ENCODE assay signal across 29 cellular contexts in the genomic region with DNA sequence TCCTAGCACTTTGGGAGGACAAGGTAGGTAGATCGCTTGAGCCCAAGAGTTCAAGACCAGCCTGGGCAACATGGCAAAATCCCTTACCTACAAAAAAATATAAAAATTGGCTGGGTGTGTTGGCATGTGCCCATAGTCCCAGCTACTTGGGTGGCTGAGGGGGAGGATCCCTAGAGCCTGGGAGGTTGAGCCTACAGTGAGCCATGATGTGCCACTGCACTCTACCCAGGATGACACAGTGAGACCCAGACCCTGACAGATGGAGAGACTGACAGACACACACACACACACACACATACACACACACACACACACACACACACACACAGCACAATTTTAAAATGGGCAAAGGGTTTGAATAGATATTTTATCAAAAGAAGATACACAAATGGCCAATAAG.
"Had no signal": no experiment of that assay in that cellular context is flagged by ENCODE, and none has a peak within 500 bp of the region (broad histone marks: within the 10 kb centered on the region; RNA-seq: fewer than 3 reads in every experiment).

No MANE protein-coding gene starts in this region.

- ATAC-seq: activated naive CD4-positive, alpha-beta T cell treated with anti-CD3 and anti-CD28 coated beads, Interleukin-2, amount 50 U/mL, for 72 hours; activated T-cell treated with anti-CD3 and anti-CD28 coated beads, Interleukin-2, amount 50 U/mL, for 72 hours; gastroesophageal sphincter; WTC11 had no signal

- H3K4me1 Mint-ChIP-seq: activated CD4-positive, alpha-beta memory T cell treated with anti-CD3 and anti-CD28 coated beads, Interleukin-2, amount 10 ng/mL, durations not matched to agents 7 days and 5 days; activated CD4-positive, alpha-beta T cell treated with anti-CD3 and anti-CD28 coated beads, Interleukin-2, amount 10 ng/mL, durations not matched to agents 7 days and 5 days; activated naive CD4-positive, alpha-beta T cell treated with anti-CD3 and anti-CD28 coated beads, Interleukin-2, amount 10 ng/mL, durations not matched to agents 7 days and 5 days; activated naive CD8-positive, alpha-beta T cell treated with anti-CD3 and anti-CD28 coated beads, Interleukin-2, amount 10 ng/mL, durations not matched to agents 7 days and 5 days had no signal

- H3K36me3 Mint-ChIP-seq: activated naive CD4-positive, alpha-beta T cell treated with anti-CD3 and anti-CD28 coated beads, Interleukin-2, amount 10 ng/mL, durations not matched to agents 7 days and 5 days had no signal

- H3K4me1 ChIP-seq: ascending aorta, breast epithelium, colonic mucosa had no signal

- H3K27ac ChIP-seq: ascending aorta, breast epithelium, cardiac muscle cell, colonic mucosa, epithelial cell of prostate, esophagus squamous epithelium, gastroesophageal sphincter, VCaP had no signal

- H3K36me3 ChIP-seq: ascending aorta, breast epithelium, cardiac muscle cell, colonic mucosa, esophagus squamous epithelium, gastroesophageal sphincter had no signal

- H3K9me3 ChIP-seq: breast epithelium, colonic mucosa, esophagus squamous epithelium, gastroesophageal sphincter had no signal

- H3K27me3 ChIP-seq: ascending aorta, breast epithelium, cardiac muscle cell, colonic mucosa, esophagus squamous epithelium, gastroesophageal sphincter had no signal

- DNase-seq: activated CD4-positive, alpha-beta memory T cell treated with anti-CD3 and anti-CD28 coated beads, Interleukin-2, amount 10 ng/mL, durations not matched to agents 7 days and 5 days; activated CD4-positive, alpha-beta T cell treated with anti-CD3 and anti-CD28 coated beads for 1 hour; activated CD4-positive, alpha-beta T cell treated with anti-CD3 and anti-CD28 coated beads for 4 hours; activated CD4-positive, alpha-beta T cell treated with anti-CD3 and anti-CD28 coated beads, Interleukin-2, amount 10 ng/mL, durations not matched to agents 7 days and 5 days; activated CD4-positive, alpha-beta T cell treated with anti-CD3 and anti-CD28 coated beads, Interleukin-2, amount 50 U/mL, for 4 hours; activated CD8-positive, alpha-beta memory T cell treated with anti-CD3 and anti-CD28 coated beads, Interleukin-2, amount 50 U/mL, for 48 hours; activated gamma-delta T cell; activated naive CD4-positive, alpha-beta T cell; activated naive CD4-positive, alpha-beta T cell treated with anti-CD3 and anti-CD28 coated beads, Interleukin-2, amount 10 ng/mL, durations not matched to agents 7 days and 5 days; activated naive CD8-positive, alpha-beta T cell treated with anti-CD3 and anti-CD28 coated beads, Interleukin-2, amount 10 ng/mL, durations not matched to agents 7 days and 5 days; activated T-cell treated with anti-CD3 and anti-CD28 coated beads for 4 hours; activated T-cell treated with anti-CD3 and anti-CD28 coated beads, Interleukin-2, amount 50 U/mL, for 24 hours; activated T-cell treated with anti-CD3 and anti-CD28 coated beads, Interleukin-2, amount 50 U/mL, for 72 hours; central memory CD4-positive, alpha-beta T cell; cerebellar nuclear complex; colonic mucosa; effector CD8-positive, alpha-beta T cell; esophagus squamous epithelium; foreskin melanocyte; T-helper 2 cell had no signal

- H3K27me3 Mint-ChIP-seq: activated CD4-positive, alpha-beta memory T cell treated with anti-CD3 and anti-CD28 coated beads, Interleukin-2, amount 10 ng/mL, durations not matched to agents 7 days and 5 days; activated CD4-positive, alpha-beta T cell treated with anti-CD3 and anti-CD28 coated beads, Interleukin-2, amount 10 ng/mL, durations not matched to agents 7 days and 5 days; activated naive CD4-positive, alpha-beta T cell treated with anti-CD3 and anti-CD28 coated beads, Interleukin-2, amount 10 ng/mL, durations not matched to agents 7 days and 5 days; activated T-cell treated with anti-CD3 and anti-CD28 coated beads, Interleukin-2, amount 50 U/mL, for 24 hours; brain had no signal

- H3K9me3 Mint-ChIP-seq: activated naive CD4-positive, alpha-beta T cell treated with anti-CD3 and anti-CD28 coated beads, Interleukin-2, amount 10 ng/mL, durations not matched to agents 7 days and 5 days had no signal

- H3K4me3 ChIP-seq: ascending aorta, breast epithelium, cardiac muscle cell, colonic mucosa, esophagus squamous epithelium, gastroesophageal sphincter had no signal

- H3K27ac Mint-ChIP-seq: activated CD4-positive, alpha-beta memory T cell treated with anti-CD3 and anti-CD28 coated beads, Interleukin-2, amount 10 ng/mL, durations not matched to agents 7 days and 5 days; activated CD4-positive, alpha-beta T cell treated with anti-CD3 and anti-CD28 coated beads, Interleukin-2, amount 10 ng/mL, durations not matched to agents 7 days and 5 days; activated naive CD4-positive, alpha-beta T cell treated with anti-CD3 and anti-CD28 coated beads, Interleukin-2, amount 10 ng/mL, durations not matched to agents 7 days and 5 days; activated naive CD4-positive, alpha-beta T cell treated with anti-CD3 and anti-CD28 coated beads, Interleukin-2, amount 50 U/mL, for 72 hours; activated naive CD8-positive, alpha-beta T cell treated with anti-CD3 and anti-CD28 coated beads, Interleukin-2, amount 10 ng/mL, durations not matched to agents 7 days and 5 days; activated T-cell treated with anti-CD3 and anti-CD28 coated beads, Interleukin-2, amount 50 U/mL, for 24 hours; activated T-cell treated with anti-CD3 and anti-CD28 coated beads, Interleukin-2, amount 50 U/mL, for 72 hours; brain; WTC11 had no signal

- H3K4me3 Mint-ChIP-seq: activated CD4-positive, alpha-beta memory T cell treated with anti-CD3 and anti-CD28 coated beads, Interleukin-2, amount 10 ng/mL, durations not matched to agents 7 days and 5 days; activated CD4-positive, alpha-beta T cell treated with anti-CD3 and anti-CD28 coated beads, Interleukin-2, amount 10 ng/mL, durations not matched to agents 7 days and 5 days; activated naive CD4-positive, alpha-beta T cell treated with anti-CD3 and anti-CD28 coated beads, Interleukin-2, amount 10 ng/mL, durations not matched to agents 7 days and 5 days; activated naive CD8-positive, alpha-beta T cell treated with anti-CD3 and anti-CD28 coated beads, Interleukin-2, amount 10 ng/mL, durations not matched to agents 7 days and 5 days; activated T-cell treated with anti-CD3 and anti-CD28 coated beads, Interleukin-2, amount 50 U/mL, for 24 hours; activated T-cell treated with anti-CD3 and anti-CD28 coated beads, Interleukin-2, amount 50 U/mL, for 72 hours; brain; WTC11 had no signal
